In the genomic region with DNA sequence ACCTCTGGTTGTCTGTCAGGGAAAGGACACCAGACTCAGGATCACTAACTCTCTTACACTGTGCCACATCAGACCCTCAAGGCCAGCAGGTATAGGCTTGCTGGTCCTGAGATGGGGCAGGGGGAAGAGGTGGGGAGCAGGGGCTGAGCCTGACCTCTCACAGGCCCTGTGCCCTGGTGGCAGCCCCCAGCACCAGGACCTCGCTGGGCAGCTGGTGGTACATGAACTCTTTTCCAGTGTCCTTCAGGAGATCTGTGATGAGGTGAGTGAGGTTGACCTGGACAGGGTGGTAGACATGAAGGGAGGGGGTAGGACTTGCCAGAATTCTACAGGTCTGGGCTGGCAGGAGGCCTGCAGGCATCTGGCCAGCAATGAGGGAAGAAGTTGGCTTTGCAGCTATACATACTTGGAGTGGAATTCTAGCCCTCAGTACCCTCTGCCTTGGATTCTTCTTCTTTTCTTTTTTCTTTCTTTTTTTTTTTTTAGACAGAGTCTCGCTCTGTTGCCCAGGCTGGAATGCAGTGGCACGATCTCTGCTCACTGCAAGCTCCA, we compare ENCODE assay signal across 7 cellular contexts. TPM values are rescaled to one million over a fixed set of nuclear protein-coding genes. Genes with fewer than 3 reads are reported as not detected.
DNase-seq lines count a peak whose midpoint lies in the region; ATAC-seq, FAIRE-seq and TF ChIP-seq lines count a peak whose summit lies in the region.

No MANE protein-coding gene starts in this region.

- DNase-seq in HAP-1 (ENCODE audit: low spot score in 2 of 2) (no peak), fibroblast of the aortic adventitia (ENCODE audit: low read depth) (no peak), smooth muscle cell (lab: John Stamatoyannopoulos, UW; ENCODE audit: unreplicated experiment) (no peak), GM12891 (ENCODE audit: insufficient read length, low spot score) (no peak)
- DNase-seq in effector CD4-positive, alpha-beta T cell, result no peak

- H4K20me1 ChIP-seq in smooth muscle cell (ENCODE audit: low read depth), result no peaks in the 10 kb centered on the region

- in situ Hi-C loops in HAP-1 (cut with MboI; ENCODE audit: low sequenced_read_pairs), result no loop called here

- no peaks in the 10 kb centered on the region for H3K9me3 ChIP-seq in HAP-1
- no peaks in the 10 kb centered on the region for H3K9me3 ChIP-seq in smooth muscle cell (replicated peaks; ENCODE audit: low read depth)

- WGBS in smooth muscle cell (ENCODE audit: low lambda C conversion rate), result 80% methylated on average over 2 of the region's 3 CpGs

- H3K27ac ChIP-seq in VCaP, result peak overlapping the region; percentile 94
- no peak overlapping the region for H3K27ac ChIP-seq in smooth muscle cell (ENCODE audit: low read depth)

- no peak for TF ChIP-seq POLR2A in GM12891 (IDR thresholded peaks at IDR 0.05; ENCODE audit: low read depth, low read length)

- peak overlapping the region; percentile 79 for H3K4me3 ChIP-seq in HAP-1
- peak overlapping the region; percentile 90 for H3K4me3 ChIP-seq in fibroblast of the aortic adventitia (ENCODE audit: low read depth, low read length)
- peak overlapping the region; percentile 63 for H3K4me3 ChIP-seq in smooth muscle cell

- no peak for ATAC-seq in HG02852 (IDR thresholded peaks at IDR 0.05; ENCODE audit: unreplicated experiment)

- H2AFZ ChIP-seq in smooth muscle cell (ENCODE audit: low read depth), result no peak overlapping the region

- peak overlapping the region; percentile 97 for H3K4me2 ChIP-seq in smooth muscle cell

- no peaks in the 10 kb centered on the region for H3F3A ChIP-seq in smooth muscle cell (ENCODE audit: low read depth)

- H3K36me3 ChIP-seq in HAP-1 (replicated peaks) (peaks cover 9% of the 10 kb centered on the region), smooth muscle cell (ENCODE audit: low read depth) (no peaks in the 10 kb centered on the region)

- H3K4me1 ChIP-seq in HAP-1, result peaks cover 6% of the 10 kb centered on the region; the same call in 1 of the 2 replicates
- H3K4me1 ChIP-seq in smooth muscle cell (ENCODE audit: low read depth), result peaks cover 19% of the 10 kb centered on the region

- FAIRE-seq in GM12891 (lab: Jason Lieb, UNC), result no peak

- no peaks in the 10 kb centered on the region for H3K27me3 ChIP-seq in HAP-1 (ENCODE audit: low read depth)
- H3K27me3 ChIP-seq in smooth muscle cell (ENCODE audit: low read depth), result no peaks in the 10 kb centered on the region

- peaks cover 22% of the 10 kb centered on the region for H3K79me2 ChIP-seq in smooth muscle cell (ENCODE audit: low read depth)

- no peak for TF ChIP-seq CTCF in VCaP (conservative IDR thresholded peaks at IDR 0.05)
- no peak for TF ChIP-seq CTCF in fibroblast of the aortic adventitia (IDR thresholded peaks at IDR 0.05; ENCODE audit: insufficient read depth, low read length)
- no peak for TF ChIP-seq CTCF in smooth muscle cell (IDR thresholded peaks at IDR 0.05; ENCODE audit: borderline replicate concordance, insufficient read depth, poor library complexity, severe bottlenecking)

- H3K9ac ChIP-seq in smooth muscle cell (ENCODE audit: low read depth), result no peak overlapping the region

TF ChIP-seq in GM12891, 5 proteins besides CTCF, POLR2A, EP300 and RAD21:
- no peak for TF ChIP-seq PAX5 (IDR thresholded peaks at IDR 0.05; ENCODE audit: insufficient read depth, low read length, severe bottlenecking)
- TF ChIP-seq POU2F2 (IDR thresholded peaks at IDR 0.05; ENCODE audit: low read depth, low read length), result no peak
- TF ChIP-seq SPI1 (IDR thresholded peaks at IDR 0.05; ENCODE audit: low read depth, low read length), result no peak
- TF ChIP-seq TAF1 (IDR thresholded peaks at IDR 0.05; ENCODE audit: low read depth, low read length), result no peak
- TF ChIP-seq POLR2AphosphoS5 (IDR thresholded peaks at IDR 0.05; ENCODE audit: low read depth, low read length), result no peak
TF ChIP-seq in GM12891: peak in this region for 0.

RNA-seq across cellular contexts. Expression of a gene that starts 1.4 kb away (rescaled TPM):
- total RNA-seq in fibroblast of the aortic adventitia (ENCODE audit: low replicate concordance) (39.0 and 50.9 TPM in 2 replicates), smooth muscle cell (50.6 and 51.5 TPM in 2 replicates)
- polyA plus RNA-seq in smooth muscle cell, result 76.8 and 82.1 TPM in 2 replicates
- polyA plus RNA-seq in GM12891 (2012; ENCODE audit: low read depth, missing spikeins), result 68.6 TPM

RNA-seq across cellular contexts. Expression of a gene that starts 1.5 kb away (rescaled TPM):
- 18.9 and 33.3 TPM in 2 replicates for total RNA-seq in fibroblast of the aortic adventitia (ENCODE audit: low replicate concordance)
- total RNA-seq in smooth muscle cell, result 52.6 and 66.1 TPM in 2 replicates
- polyA plus RNA-seq in smooth muscle cell, result 65.6 and 78.5 TPM in 2 replicates
- 66.1 TPM for polyA plus RNA-seq in GM12891 (2012; ENCODE audit: low read depth, missing spikeins)

RNA-seq across cellular contexts. Expression of a gene that starts 2.9 kb away (rescaled TPM):
- total RNA-seq in fibroblast of the aortic adventitia (ENCODE audit: low replicate concordance) (6.5 and 9.0 TPM in 2 replicates), smooth muscle cell (14.5 and 14.7 TPM in 2 replicates)
- polyA plus RNA-seq in smooth muscle cell, result 76.7 and 78.5 TPM in 2 replicates
- polyA plus RNA-seq in GM12891 (2012; ENCODE audit: low read depth, missing spikeins), result 50.3 TPM

RNA-seq across cellular contexts. Expression of a gene that starts 6.9 kb away (rescaled TPM):
- total RNA-seq in fibroblast of the aortic adventitia (ENCODE audit: low replicate concordance) (17.3 and 37.5 TPM in 2 replicates), smooth muscle cell (20.0 and 27.9 TPM in 2 replicates)
- polyA plus RNA-seq in smooth muscle cell, result 94.4 and 96.5 TPM in 2 replicates
- polyA plus RNA-seq in GM12891 (2012; ENCODE audit: low read depth, missing spikeins), result 85.3 TPM

RNA-seq across cellular contexts. Expression of a gene that starts 13.4 kb away (rescaled TPM):
- total RNA-seq in fibroblast of the aortic adventitia (ENCODE audit: low replicate concordance), result 34.3 and 60.3 TPM in 2 replicates
- 31.0 and 51.3 TPM in 2 replicates for total RNA-seq in smooth muscle cell
- 231 and 246 TPM in 2 replicates for polyA plus RNA-seq in smooth muscle cell
- 61.2 TPM for polyA plus RNA-seq in GM12891 (2012; ENCODE audit: low read depth, missing spikeins)
